In the genomic region with DNA sequence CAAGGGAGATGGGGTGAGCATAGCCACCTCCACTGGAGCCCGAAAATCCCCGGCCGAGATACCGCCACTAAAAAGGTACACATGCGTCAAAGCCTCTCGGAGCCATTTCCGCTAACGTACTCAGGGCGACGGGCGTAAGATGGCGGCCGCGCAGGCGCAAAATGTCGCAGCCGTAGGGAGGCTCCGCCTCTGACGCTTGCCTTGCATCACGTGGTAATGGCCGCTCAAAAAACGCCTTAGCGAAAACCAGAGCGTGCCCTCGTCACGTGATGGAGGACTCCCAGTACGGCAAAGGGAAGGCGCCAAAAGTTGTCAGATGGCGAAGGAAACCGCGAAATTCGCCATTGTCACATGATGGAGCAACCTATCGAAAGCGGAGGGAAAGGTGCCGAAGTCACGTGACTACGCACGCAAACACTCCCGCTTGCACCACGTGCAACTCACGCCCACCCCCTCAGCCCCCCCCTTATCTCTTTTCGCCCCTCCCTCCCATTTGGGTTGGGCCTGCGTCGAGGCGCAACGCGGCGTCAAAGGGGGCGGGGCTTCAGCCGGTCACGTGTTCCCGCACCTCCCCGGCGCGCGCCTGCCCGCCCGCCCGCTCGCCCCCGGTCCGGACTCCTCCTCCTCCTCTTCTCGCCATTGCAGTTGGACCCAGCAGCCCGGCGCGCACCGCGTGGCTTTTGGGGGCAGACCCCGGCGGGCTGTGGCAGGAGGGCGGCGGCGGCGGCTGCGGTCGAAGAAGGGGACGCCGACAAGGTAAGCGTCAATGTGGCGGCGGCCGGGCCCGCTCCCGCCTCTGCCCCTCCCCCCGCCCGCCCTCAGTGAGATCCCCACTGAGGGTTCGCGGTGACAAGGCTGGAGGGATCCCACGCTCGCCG, we compare ENCODE assay signal across 1 cellular context.
TF ChIP-seq lines count a peak whose summit lies in the region.

A gene (plus strand): TSS at position 615 of the 878 bp plus-strand sequence. CDS start 16,260 bp downstream, outside the sequence.

TF ChIP-seq in K562, 482 proteins besides CTCF, POLR2A, EP300 and RAD21 (continued from another document and continues in another):
- TF ChIP-seq, protein P1, sequence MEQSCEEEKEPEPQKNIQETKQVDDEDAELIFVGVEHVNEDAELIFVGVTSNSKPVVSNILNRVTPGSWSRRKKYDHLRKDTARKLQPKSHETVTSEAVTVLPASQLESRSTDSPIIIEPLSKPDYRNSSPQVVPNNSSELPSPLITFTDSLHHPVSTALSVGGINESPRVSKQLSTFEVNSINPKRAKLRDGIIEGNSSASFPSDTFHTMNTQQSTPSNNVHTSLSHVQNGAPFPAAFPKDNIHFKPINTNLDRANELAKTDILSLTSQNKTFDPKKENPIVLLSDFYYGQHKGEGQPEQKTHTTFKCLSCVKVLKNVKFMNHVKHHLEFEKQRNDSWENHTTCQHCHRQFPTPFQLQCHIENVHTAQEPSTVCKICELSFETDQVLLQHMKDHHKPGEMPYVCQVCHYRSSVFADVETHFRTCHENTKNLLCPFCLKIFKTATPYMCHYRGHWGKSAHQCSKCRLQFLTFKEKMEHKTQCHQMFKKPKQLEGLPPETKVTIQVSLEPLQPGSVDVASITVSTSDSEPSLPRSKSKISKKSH (CRISPR knock-in tag; IDR thresholded peaks at IDR 0.05) = no peak
- TF ChIP-seq, protein P2, sequence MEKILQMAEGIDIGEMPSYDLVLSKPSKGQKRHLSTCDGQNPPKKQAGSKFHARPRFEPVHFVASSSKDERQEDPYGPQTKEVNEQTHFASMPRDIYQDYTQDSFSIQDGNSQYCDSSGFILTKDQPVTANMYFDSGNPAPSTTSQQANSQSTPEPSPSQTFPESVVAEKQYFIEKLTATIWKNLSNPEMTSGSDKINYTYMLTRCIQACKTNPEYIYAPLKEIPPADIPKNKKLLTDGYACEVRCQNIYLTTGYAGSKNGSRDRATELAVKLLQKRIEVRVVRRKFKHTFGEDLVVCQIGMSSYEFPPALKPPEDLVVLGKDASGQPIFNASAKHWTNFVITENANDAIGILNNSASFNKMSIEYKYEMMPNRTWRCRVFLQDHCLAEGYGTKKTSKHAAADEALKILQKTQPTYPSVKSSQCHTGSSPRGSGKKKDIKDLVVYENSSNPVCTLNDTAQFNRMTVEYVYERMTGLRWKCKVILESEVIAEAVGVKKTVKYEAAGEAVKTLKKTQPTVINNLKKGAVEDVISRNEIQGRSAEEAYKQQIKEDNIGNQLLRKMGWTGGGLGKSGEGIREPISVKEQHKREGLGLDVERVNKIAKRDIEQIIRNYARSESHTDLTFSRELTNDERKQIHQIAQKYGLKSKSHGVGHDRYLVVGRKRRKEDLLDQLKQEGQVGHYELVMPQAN (IDR thresholded peaks at IDR 0.05; ENCODE audit: borderline replicate concordance) = peak; percentile 81
- no peak; the same call in none of the 2 replicates for TF ChIP-seq ZBED1 (IDR thresholded peaks at IDR 0.05)
- TF ChIP-seq, protein P3, sequence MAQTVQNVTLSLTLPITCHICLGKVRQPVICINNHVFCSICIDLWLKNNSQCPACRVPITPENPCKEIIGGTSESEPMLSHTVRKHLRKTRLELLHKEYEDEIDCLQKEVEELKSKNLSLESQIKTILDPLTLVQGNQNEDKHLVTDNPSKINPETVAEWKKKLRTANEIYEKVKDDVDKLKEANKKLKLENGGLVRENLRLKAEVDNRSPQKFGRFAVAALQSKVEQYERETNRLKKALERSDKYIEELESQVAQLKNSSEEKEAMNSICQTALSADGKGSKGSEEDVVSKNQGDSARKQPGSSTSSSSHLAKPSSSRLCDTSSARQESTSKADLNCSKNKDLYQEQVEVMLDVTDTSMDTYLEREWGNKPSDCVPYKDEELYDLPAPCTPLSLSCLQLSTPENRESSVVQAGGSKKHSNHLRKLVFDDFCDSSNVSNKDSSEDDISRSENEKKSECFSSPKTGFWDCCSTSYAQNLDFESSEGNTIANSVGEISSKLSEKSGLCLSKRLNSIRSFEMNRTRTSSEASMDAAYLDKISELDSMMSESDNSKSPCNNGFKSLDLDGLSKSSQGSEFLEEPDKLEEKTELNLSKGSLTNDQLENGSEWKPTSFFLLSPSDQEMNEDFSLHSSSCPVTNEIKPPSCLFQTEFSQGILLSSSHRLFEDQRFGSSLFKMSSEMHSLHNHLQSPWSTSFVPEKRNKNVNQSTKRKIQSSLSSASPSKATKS (CRISPR knock-in tag; IDR thresholded peaks at IDR 0.05) = no peak
- no peak for TF ChIP-seq RBM34 (IDR thresholded peaks at IDR 0.05; ENCODE audit: borderline replicate concordance, insufficient read depth, low read length)
- no peak for TF ChIP-seq ZNF124 (CRISPR knock-in tag; IDR thresholded peaks at IDR 0.05)
- no peak for TF ChIP-seq ZNF408 (CRISPR knock-in tag; IDR thresholded peaks at IDR 0.05; ENCODE audit: low read depth)
- peak; percentile 34; the same call in 1 of the 2 replicates for TF ChIP-seq MECOM (CRISPR knock-in tag; IDR thresholded peaks at IDR 0.05)
- peak; percentile 96 for TF ChIP-seq CREM (IDR thresholded peaks at IDR 0.05; ENCODE audit: low read depth)
- no peak for TF ChIP-seq ILF3 (IDR thresholded peaks at IDR 0.05; ENCODE audit: borderline replicate concordance)
- no peak for TF ChIP-seq U2AF2 (optimal IDR thresholded peaks at IDR 0.05; ENCODE audit: low read depth, low read length)
- TF ChIP-seq NBN (IDR thresholded peaks at IDR 0.05; ENCODE audit: low read depth) = peak; percentile 82
- TF ChIP-seq, protein P4, sequence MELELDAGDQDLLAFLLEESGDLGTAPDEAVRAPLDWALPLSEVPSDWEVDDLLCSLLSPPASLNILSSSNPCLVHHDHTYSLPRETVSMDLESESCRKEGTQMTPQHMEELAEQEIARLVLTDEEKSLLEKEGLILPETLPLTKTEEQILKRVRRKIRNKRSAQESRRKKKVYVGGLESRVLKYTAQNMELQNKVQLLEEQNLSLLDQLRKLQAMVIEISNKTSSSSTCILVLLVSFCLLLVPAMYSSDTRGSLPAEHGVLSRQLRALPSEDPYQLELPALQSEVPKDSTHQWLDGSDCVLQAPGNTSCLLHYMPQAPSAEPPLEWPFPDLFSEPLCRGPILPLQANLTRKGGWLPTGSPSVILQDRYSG (tag; conservative IDR thresholded peaks at IDR 0.05; ENCODE audit: low read depth) = peak; percentile 66; the same call in 1 of the 2 replicates
- TF ChIP-seq, protein P5, sequence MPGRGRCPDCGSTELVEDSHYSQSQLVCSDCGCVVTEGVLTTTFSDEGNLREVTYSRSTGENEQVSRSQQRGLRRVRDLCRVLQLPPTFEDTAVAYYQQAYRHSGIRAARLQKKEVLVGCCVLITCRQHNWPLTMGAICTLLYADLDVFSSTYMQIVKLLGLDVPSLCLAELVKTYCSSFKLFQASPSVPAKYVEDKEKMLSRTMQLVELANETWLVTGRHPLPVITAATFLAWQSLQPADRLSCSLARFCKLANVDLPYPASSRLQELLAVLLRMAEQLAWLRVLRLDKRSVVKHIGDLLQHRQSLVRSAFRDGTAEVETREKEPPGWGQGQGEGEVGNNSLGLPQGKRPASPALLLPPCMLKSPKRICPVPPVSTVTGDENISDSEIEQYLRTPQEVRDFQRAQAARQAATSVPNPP (IDR thresholded peaks at IDR 0.05; ENCODE audit: borderline replicate concordance, insufficient read depth, insufficient read length) = no peak
- peak; percentile 94 for TF ChIP-seq TBP (optimal IDR thresholded peaks at IDR 0.05; ENCODE audit: low read depth, low read length)
- TF ChIP-seq SRSF7 (optimal IDR thresholded peaks at IDR 0.05; ENCODE audit: low read depth, low read length) = no peak
- no peak for TF ChIP-seq PRMT5 (CRISPR knock-in tag; IDR thresholded peaks at IDR 0.05)
- TF ChIP-seq MYBL2 (IDR thresholded peaks at IDR 0.05; ENCODE audit: low read depth) = no peak
- TF ChIP-seq MYBL2 (CRISPR knock-in tag; IDR thresholded peaks at IDR 0.05; ENCODE audit: borderline replicate concordance) = no peak
- TF ChIP-seq ZSCAN29 (IDR thresholded peaks at IDR 0.05) = no peak
- TF ChIP-seq SRF (CRISPR knock-in tag; IDR thresholded peaks at IDR 0.05) = no peak; a peak in 1 of 4 replicates
- TF ChIP-seq, protein P6, sequence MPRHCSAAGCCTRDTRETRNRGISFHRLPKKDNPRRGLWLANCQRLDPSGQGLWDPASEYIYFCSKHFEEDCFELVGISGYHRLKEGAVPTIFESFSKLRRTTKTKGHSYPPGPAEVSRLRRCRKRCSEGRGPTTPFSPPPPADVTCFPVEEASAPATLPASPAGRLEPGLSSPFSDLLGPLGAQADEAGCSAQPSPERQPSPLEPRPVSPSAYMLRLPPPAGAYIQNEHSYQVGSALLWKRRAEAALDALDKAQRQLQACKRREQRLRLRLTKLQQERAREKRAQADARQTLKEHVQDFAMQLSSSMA (CRISPR knock-in tag; IDR thresholded peaks at IDR 0.05) = peak; percentile 74; the same call in 1 of the 2 replicates
- TF ChIP-seq, protein P7, sequence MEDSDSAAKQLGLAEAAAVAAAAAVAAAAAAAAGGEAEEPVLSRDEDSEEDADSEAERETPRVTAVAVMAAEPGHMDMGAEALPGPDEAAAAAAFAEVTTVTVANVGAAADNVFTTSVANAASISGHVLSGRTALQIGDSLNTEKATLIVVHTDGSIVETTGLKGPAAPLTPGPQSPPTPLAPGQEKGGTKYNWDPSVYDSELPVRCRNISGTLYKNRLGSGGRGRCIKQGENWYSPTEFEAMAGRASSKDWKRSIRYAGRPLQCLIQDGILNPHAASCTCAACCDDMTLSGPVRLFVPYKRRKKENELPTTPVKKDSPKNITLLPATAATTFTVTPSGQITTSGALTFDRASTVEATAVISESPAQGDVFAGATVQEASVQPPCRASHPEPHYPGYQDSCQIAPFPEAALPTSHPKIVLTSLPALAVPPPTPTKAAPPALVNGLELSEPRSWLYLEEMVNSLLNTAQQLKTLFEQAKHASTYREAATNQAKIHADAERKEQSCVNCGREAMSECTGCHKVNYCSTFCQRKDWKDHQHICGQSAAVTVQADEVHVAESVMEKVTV (CRISPR knock-in tag; IDR thresholded peaks at IDR 0.05) = no peak
- peak in 1 of 2 experiments; percentile 88; a peak in 2 of 4 replicates for TF ChIP-seq HDAC1 (IDR thresholded peaks at IDR 0.05)
- TF ChIP-seq ZNF583 (CRISPR knock-in tag; IDR thresholded peaks at IDR 0.05) = peak; percentile 76
- TF ChIP-seq ZFP1 (CRISPR knock-in tag; IDR thresholded peaks at IDR 0.05) = no peak
- TF ChIP-seq, protein P8, sequence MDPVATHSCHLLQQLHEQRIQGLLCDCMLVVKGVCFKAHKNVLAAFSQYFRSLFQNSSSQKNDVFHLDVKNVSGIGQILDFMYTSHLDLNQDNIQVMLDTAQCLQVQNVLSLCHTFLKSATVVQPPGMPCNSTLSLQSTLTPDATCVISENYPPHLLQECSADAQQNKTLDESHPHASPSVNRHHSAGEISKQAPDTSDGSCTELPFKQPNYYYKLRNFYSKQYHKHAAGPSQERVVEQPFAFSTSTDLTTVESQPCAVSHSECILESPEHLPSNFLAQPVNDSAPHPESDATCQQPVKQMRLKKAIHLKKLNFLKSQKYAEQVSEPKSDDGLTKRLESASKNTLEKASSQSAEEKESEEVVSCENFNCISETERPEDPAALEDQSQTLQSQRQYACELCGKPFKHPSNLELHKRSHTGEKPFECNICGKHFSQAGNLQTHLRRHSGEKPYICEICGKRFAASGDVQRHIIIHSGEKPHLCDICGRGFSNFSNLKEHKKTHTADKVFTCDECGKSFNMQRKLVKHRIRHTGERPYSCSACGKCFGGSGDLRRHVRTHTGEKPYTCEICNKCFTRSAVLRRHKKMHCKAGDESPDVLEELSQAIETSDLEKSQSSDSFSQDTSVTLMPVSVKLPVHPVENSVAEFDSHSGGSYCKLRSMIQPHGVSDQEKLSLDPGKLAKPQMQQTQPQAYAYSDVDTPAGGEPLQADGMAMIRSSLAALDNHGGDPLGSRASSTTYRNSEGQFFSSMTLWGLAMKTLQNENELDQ (CRISPR knock-in tag; IDR thresholded peaks at IDR 0.05; ENCODE audit: borderline replicate concordance) = no peak
- TF ChIP-seq TEAD4 (IDR thresholded peaks at IDR 0.05; ENCODE audit: low read length) = peak; percentile 91
- TF ChIP-seq TEAD4 (CRISPR knock-in tag; IDR thresholded peaks at IDR 0.05; ENCODE audit: borderline replicate concordance) = no peak
- TF ChIP-seq BRD4 (IDR thresholded peaks at IDR 0.05) = no peak; the same call in 1 of the 2 replicates
- TF ChIP-seq NR2C1 (IDR thresholded peaks at IDR 0.05) = peak; percentile 90
- TF ChIP-seq NR2C1 (tag; IDR thresholded peaks at IDR 0.05) = peak; percentile 90
- TF ChIP-seq SRSF9 (IDR thresholded peaks at IDR 0.05; ENCODE audit: borderline replicate concordance, low read depth, low read length) = no peak
- TF ChIP-seq SMARCB1 (IDR thresholded peaks at IDR 0.05; ENCODE audit: insufficient read length, low read depth) = no peak
- TF ChIP-seq ZNF23 (CRISPR knock-in tag; IDR thresholded peaks at IDR 0.05) = no peak
- no peak for TF ChIP-seq SAFB (IDR thresholded peaks at IDR 0.05; ENCODE audit: borderline replicate concordance, low read depth, low read length)
- TF ChIP-seq POLR2G (IDR thresholded peaks at IDR 0.05; ENCODE audit: low read depth, low read length) = peak; percentile 94
- no peak for TF ChIP-seq ZSCAN32 (CRISPR knock-in tag; IDR thresholded peaks at IDR 0.05)
- 0 out of 2 replicates have a peak, but pooled peaks have one; percentile 67 for TF ChIP-seq GTF2E2 (tag; IDR thresholded peaks at IDR 0.05)
- no peak for TF ChIP-seq ZC3H4 (CRISPR knock-in tag; IDR thresholded peaks at IDR 0.05; ENCODE audit: borderline replicate concordance)
- TF ChIP-seq PTRF (tag; IDR thresholded peaks at IDR 0.05) = no peak
- TF ChIP-seq SIN3A (IDR thresholded peaks at IDR 0.05; ENCODE audit: borderline replicate concordance in 2 of 2, control insufficient read depth in 1 of 2, low read depth in 2 of 2, low read length in 2 of 2) = peak; percentile 11 to 78; a peak in 3 of 4 replicates
- TF ChIP-seq TEAD1 (CRISPR knock-in tag; IDR thresholded peaks at IDR 0.05) = peak; percentile 33 to 88; a peak in 3 of 4 replicates
- TF ChIP-seq, protein P9, sequence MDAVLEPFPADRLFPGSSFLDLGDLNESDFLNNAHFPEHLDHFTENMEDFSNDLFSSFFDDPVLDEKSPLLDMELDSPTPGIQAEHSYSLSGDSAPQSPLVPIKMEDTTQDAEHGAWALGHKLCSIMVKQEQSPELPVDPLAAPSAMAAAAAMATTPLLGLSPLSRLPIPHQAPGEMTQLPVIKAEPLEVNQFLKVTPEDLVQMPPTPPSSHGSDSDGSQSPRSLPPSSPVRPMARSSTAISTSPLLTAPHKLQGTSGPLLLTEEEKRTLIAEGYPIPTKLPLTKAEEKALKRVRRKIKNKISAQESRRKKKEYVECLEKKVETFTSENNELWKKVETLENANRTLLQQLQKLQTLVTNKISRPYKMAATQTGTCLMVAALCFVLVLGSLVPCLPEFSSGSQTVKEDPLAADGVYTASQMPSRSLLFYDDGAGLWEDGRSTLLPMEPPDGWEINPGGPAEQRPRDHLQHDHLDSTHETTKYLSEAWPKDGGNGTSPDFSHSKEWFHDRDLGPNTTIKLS (IDR thresholded peaks at IDR 0.05; ENCODE audit: borderline replicate concordance, low read depth) = peak; percentile 98
- peak; percentile 55 to 83; a peak in 3 of 4 replicates for TF ChIP-seq TRIM24 (IDR thresholded peaks at IDR 0.05)
- TF ChIP-seq SREBF2 (CRISPR knock-in tag; IDR thresholded peaks at IDR 0.05) = no peak
